In the genomic region with DNA sequence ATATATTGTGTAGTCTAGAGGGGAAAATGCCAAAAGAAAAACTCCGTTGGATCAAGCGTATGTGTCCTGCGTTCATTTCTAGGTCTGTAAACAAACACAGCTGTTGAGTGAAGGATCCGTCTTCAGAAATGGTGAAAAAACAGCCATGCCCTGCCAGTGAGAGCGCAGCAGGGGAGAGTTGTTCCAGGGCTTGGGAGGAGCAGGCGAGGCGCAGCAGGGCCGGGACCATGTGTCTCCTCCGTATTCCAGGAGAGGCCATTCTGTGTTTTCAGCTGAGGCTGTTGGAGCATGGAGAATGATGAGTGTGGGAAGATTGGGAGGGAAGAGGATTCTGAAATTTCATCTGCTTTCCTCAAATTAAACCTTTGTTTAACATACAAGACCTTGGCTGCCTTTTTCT, we compare ENCODE assay signal across 20 cellular contexts. TPM values are rescaled to one million over a fixed set of nuclear protein-coding genes. Genes with fewer than 3 reads are reported as not detected.
DNase-seq lines count a peak whose midpoint lies in the region; ATAC-seq lines count a peak whose summit lies in the region.
"Had no signal": no experiment of that assay in that cellular context is flagged by ENCODE, and none has a peak within 500 bp of the region (broad histone marks: within the 10 kb centered on the region; RNA-seq: fewer than 3 reads in every experiment).

No MANE protein-coding gene starts in this region.

- peaks cover 0 to 17% of the 10 kb centered on the region in 2 experiments for H3K27me3 ChIP-seq in mesenchymal stem cell (ENCODE audit: control insufficient read depth in 1 of 2, insufficient read depth in 1 of 2, low read length in 2 of 2)
- H3K27me3 ChIP-seq: spleen, uterus had no signal

- H2AFZ ChIP-seq in mesenchymal stem cell (ENCODE audit: low read depth, low read length): no peak overlapping the region

- H3K4ac ChIP-seq in mesenchymal stem cell (ENCODE audit: low read depth in 1 of 2, low read length in 2 of 2): no peak overlapping the region

- no peaks in the 10 kb centered on the region for H3K4me1 ChIP-seq in mesenchymal stem cell (ENCODE audit: control insufficient read depth, insufficient read depth, low read depth, low read length)
- H3K4me1 ChIP-seq: spleen, uterus had no signal

- H3K23ac ChIP-seq in mesenchymal stem cell (ENCODE audit: low read length in 2 of 2): no peak overlapping the region

- 81% methylated on average over 8 of the region's 9 CpGs for WGBS in mesenchymal stem cell

- H3K9me3 ChIP-seq in mesenchymal stem cell (ENCODE audit: control insufficient read depth, low read length): no peaks in the 10 kb centered on the region
- H3K9me3 ChIP-seq: spleen, uterus had no signal

- no peak overlapping the region for H3K4me3 ChIP-seq in mesenchymal stem cell (ENCODE audit: insufficient read depth in 1 of 2, low read depth in 1 of 2, low read length in 2 of 2)
- H3K4me3 ChIP-seq: heart left ventricle, spleen, uterus had no signal

- no peak overlapping the region for H3K18ac ChIP-seq in mesenchymal stem cell (ENCODE audit: low read depth in 1 of 2, low read length in 2 of 2)

- H3K79me1 ChIP-seq in mesenchymal stem cell (replicated peaks; ENCODE audit: low read length, poor library complexity, severe bottlenecking): no peaks in the 10 kb centered on the region

- no peak overlapping the region for H2BK15ac ChIP-seq in mesenchymal stem cell (ENCODE audit: low read depth, poor library complexity, severe bottlenecking)

- H2BK120ac ChIP-seq in mesenchymal stem cell (ENCODE audit: low read depth, low read length): no peak overlapping the region

- peak overlapping the region; percentile 7 for H4K91ac ChIP-seq in mesenchymal stem cell (ENCODE audit: low read length)

- no peak overlapping the region for H2AK5ac ChIP-seq in mesenchymal stem cell (ENCODE audit: low read length, severe bottlenecking)

- no peak overlapping the region for H2BK5ac ChIP-seq in mesenchymal stem cell (ENCODE audit: low read depth, low read length, poor library complexity, severe bottlenecking)

- DNase-seq in COLO668 (lab: John Stamatoyannopoulos, UW; ENCODE audit: unreplicated experiment): peak; percentile 2
- DNase-seq in NCI-H1694 (lab: John Stamatoyannopoulos, UW): peak; percentile 63
- peak; percentile 97 for DNase-seq in NCI-H69 (lab: John Stamatoyannopoulos, UW)
- DNase-seq in mesenchymal stem cell: no peak
- DNase-seq in HT-29 (ENCODE audit: low spot score): no peak
- DNase-seq in SW 1271 (lab: John Stamatoyannopoulos, UW): no peak
- no peak for DNase-seq in SKM-1 (lab: John Stamatoyannopoulos, UW; ENCODE audit: unreplicated experiment)
- DNase-seq: activated CD4-positive, alpha-beta T cell treated with anti-CD3 and anti-CD28 coated beads for 36 hours; activated gamma-delta T cell treated with Interleukin-2 at 50 U/mL for 16 hours; activated naive CD8-positive, alpha-beta T cell treated with anti-CD3 and anti-CD28 coated beads, Interleukin-2, amount 50 U/mL, for 24 hours; activated T-cell treated with anti-CD3 and anti-CD28 coated beads, Interleukin-2, amount 50 U/mL, for 1 hour; C1 segment of cervical spinal cord; heart left ventricle; spleen; stimulated activated CD4-positive, alpha-beta T cell treated with anti-CD3 and anti-CD28 coated beads, Interleukin-4, amount 100 ng/mL, for 1 hour; stimulated activated naive B cell treated with anti-CD40 and anti-IgM and Interleukin-4, amounts not matched to agents 10 μg/mL and 1 μg/mL and 100 μg/mL, for 72 hours; T-helper 2 cell; uterus had no signal

- no peak overlapping the region for H3K14ac ChIP-seq in mesenchymal stem cell (ENCODE audit: low read length in 2 of 2)

- no peak overlapping the region for H4K8ac ChIP-seq in mesenchymal stem cell (ENCODE audit: low read length)

- no peak overlapping the region for H3K4me2 ChIP-seq in mesenchymal stem cell (ENCODE audit: low read length, poor library complexity, severe bottlenecking)

- ATAC-seq in GM21529 (IDR thresholded peaks at IDR 0.05; ENCODE audit: unreplicated experiment): no peak
- ATAC-seq: activated CD4-positive, alpha-beta T cell treated with anti-CD3 and anti-CD28 coated beads for 36 hours; activated naive CD8-positive, alpha-beta T cell treated with anti-CD3 and anti-CD28 coated beads, Interleukin-2, amount 50 U/mL, for 24 hours; Panc1; stimulated activated naive B cell treated with anti-CD40 and anti-IgM and Interleukin-4, amounts not matched to agents 10 μg/mL and 1 μg/mL and 100 μg/mL, for 72 hours had no signal

- no peak overlapping the region for H3K27ac ChIP-seq in mesenchymal stem cell (ENCODE audit: low read length, poor library complexity, severe bottlenecking)
- H3K27ac ChIP-seq: heart left ventricle, spleen, uterus had no signal

- no peak overlapping the region for H3K9ac ChIP-seq in mesenchymal stem cell (ENCODE audit: low read length)

- no peaks in the 10 kb centered on the region for H3K36me3 ChIP-seq in mesenchymal stem cell (ENCODE audit: control insufficient read depth in 1 of 2, insufficient read depth in 2 of 2, low read depth in 1 of 2, low read length in 2 of 2)
- H3K36me3 ChIP-seq: heart left ventricle, spleen, uterus had no signal

- H2BK12ac ChIP-seq in mesenchymal stem cell (ENCODE audit: low read length in 2 of 2): no peak overlapping the region

RNA-seq across cellular contexts. Expression of a gene that starts 38.0 kb away (rescaled TPM):
- polyA plus RNA-seq in mesenchymal stem cell (2013, experiment 1 of 2): 0.46 TPM
- polyA plus RNA-seq in mesenchymal stem cell (2013, experiment 2 of 2): 0.42 TPM
- total RNA-seq in HT-29 (2014; rRNA removed; shearing (Covaris generic)): not detected in 2 replicates

Comparison
In these comparisons a context has a peak if more than half of its experiments do, and no peak if none do; other contexts are left out.
1. DNase-seq: peak in COLO668 (single experiment), NCI-H1694 (single experiment) and NCI-H69 (single experiment); none in mesenchymal stem cell (single experiment), HT-29 (single experiment), SW 1271 (0 of 2) and SKM-1 (single experiment).